Comparison of ENCODE assay signal across 22 cellular contexts in the genomic region with DNA sequence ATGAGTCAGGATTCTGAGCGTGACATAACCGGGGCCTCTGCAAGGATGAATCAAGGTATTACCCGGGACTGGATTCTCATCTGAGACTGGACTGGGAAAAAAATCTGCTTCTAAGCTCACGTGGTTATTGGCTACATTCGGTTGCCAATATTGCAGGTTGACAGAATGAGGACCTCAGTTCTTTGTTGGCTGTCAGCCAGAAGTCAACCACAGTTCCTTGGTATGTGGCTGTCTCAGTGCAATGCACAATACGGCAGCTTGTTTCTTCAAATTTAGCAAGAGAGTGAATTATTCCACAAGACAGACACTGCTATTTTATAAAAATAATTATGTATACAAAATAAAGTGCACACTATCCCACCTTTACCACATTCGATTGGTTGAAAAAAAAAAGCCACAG.
DNase-seq lines count a peak whose midpoint lies in the region; ATAC-seq and TF ChIP-seq lines count a peak whose summit lies in the region.
"Had no signal": no experiment of that assay in that cellular context is flagged by ENCODE, and none has a peak within 500 bp of the region (broad histone marks: within the 10 kb centered on the region; RNA-seq: fewer than 3 reads in every experiment).

No MANE protein-coding gene starts in this region.

- in situ Hi-C loops in SK-MEL-5 (cut with HindIII; ENCODE audit: low pct_unique_long_range_greater_than_20kb, low sequenced_read_pairs), result no loop called here

- TF ChIP-seq CTCF in osteoblast (IDR thresholded peaks at IDR 0.05; ENCODE audit: extremely low read depth, low read depth, low read length), result no peak

- H3K36me3 ChIP-seq in osteoblast (ENCODE audit: insufficient read depth, low read length), result no peaks in the 10 kb centered on the region
- H3K36me3 ChIP-seq: MG63 had no signal

- H3K79me2 ChIP-seq in osteoblast (ENCODE audit: insufficient read depth, low read length), result no peaks in the 10 kb centered on the region

- no peak overlapping the region for H3K4me3 ChIP-seq in osteoblast (ENCODE audit: insufficient read depth, low read length)
- H3K4me3 ChIP-seq: MG63 had no signal

- H2AFZ ChIP-seq in osteoblast (ENCODE audit: low read length), result no peak overlapping the region

- no peak overlapping the region for H3K4me2 ChIP-seq in osteoblast (ENCODE audit: insufficient read depth, low read length)

- H3K27ac ChIP-seq in osteoblast (ENCODE audit: low read depth, low read length), result no peak overlapping the region

- no peak for ATAC-seq in GM18909 (IDR thresholded peaks at IDR 0.05; ENCODE audit: poor library complexity, unreplicated experiment)
- ATAC-seq: HCT116, SK-N-SH treated with all-trans-retinoic acid at 6 μM for 48 hours had no signal

- H4K20me1 ChIP-seq in osteoblast (ENCODE audit: insufficient read depth, low read length), result no peaks in the 10 kb centered on the region

- no peaks in the 10 kb centered on the region for H3K27me3 ChIP-seq in osteoblast (ENCODE audit: insufficient read depth, low read length)
- H3K27me3 ChIP-seq: MG63 had no signal

- H3K9me3 ChIP-seq in osteoblast (ENCODE audit: low read depth, low read length), result peaks cover 3% of the 10 kb centered on the region
- H3K9me3 ChIP-seq: Caco-2, MG63 had no signal

- DNase-seq in KG1 (lab: John Stamatoyannopoulos, UW) (peak; percentile 1), NCI-H226 (peak; percentile 1), SK-MEL-5 (ENCODE audit: low read depth, low spot score) (peak; percentile 36), osteoblast (ENCODE audit: insufficient read length, low spot score, missing footprints) (peak; percentile 1), medulla oblongata (ENCODE audit: extremely low spot score) (no peak), NCI-H2107 (lab: John Stamatoyannopoulos, UW) (no peak)
- DNase-seq: Caco-2; CD4-positive, CD25-positive, alpha-beta regulatory T cell; DMS153; IMR-90; Karpas-422; MG63; NCI-H1048; NCI-H1417 treated with DMSO at 0.1 percent for 48 hours; NCI-H187; NCI-H345; NCI-H524; NCI-H774; SIG-M5 had no signal

- no peaks in the 10 kb centered on the region for H3K4me1 ChIP-seq in osteoblast (ENCODE audit: insufficient read depth, low read length)
- H3K4me1 ChIP-seq: Caco-2 had no signal

Comparison
In these comparisons a context has a peak if more than half of its experiments do, and no peak if none do; other contexts are left out.
1. DNase-seq: peak in KG1 (single experiment), NCI-H226 (single experiment), SK-MEL-5 (single experiment) and osteoblast (single experiment); none in medulla oblongata (single experiment) and NCI-H2107 (single experiment).